ENCODE assay signal across 8 cellular contexts in the genomic region with DNA sequence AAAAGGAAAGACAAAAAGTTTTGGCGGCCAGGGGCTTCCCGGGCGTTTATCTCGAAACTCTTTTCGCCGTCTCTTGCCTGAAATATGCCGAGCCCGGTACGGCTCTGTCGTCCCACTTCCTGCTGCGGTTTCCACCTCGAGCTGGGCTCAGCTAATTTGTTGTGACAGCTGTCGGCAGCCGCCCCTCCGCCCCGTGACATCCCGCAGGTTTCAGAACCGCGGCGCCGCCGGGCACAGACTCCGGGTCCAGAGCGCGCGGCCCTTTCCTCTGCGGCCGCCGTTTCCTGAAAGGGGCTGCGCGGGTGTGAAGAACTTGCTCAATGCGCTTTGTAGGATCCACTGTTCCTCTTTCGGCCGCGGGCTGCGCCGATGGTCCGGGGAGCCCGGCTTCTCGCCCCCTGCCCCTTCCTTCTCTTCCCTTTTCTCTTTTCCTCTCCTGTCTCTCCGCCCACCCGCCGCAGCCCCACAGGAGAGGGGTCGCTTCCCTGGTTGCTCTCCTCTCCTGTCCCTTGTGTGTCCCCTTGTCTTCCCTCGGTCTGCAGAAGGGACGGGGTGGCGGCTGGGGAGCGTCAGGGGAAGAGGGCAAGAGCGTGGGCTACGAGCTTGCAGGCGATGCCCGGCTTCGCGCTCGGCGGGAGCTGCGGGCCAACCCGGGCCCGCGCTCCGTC. TPM values are rescaled to one million over a fixed set of nuclear protein-coding genes. Genes with fewer than 3 reads are reported as not detected.
DNase-seq lines count a peak whose midpoint lies in the region; ATAC-seq and TF ChIP-seq lines count a peak whose summit lies in the region.

No MANE protein-coding gene starts in this region.

- CTCF ChIA-PET in OCI-LY7 (lab: Charles Lee; ENCODE audit: unreplicated experiment), result no interaction called here

- peak overlapping the region; percentile 76 for H3K4me2 ChIP-seq in OCI-LY7 (ENCODE audit: low read length)

- 1% methylated on average over 34 of the region's 61 CpGs for WGBS in esophagus muscularis mucosa

- no peak for TF ChIP-seq POLR2A in esophagus muscularis mucosa (IDR thresholded peaks at IDR 0.05; ENCODE audit: low read depth)

- H3K4me1 Mint-ChIP-seq in natural killer cell treated with Interleukin-12 subunit alpha and Interleukin-12 subunit beta and Interleukin-15 and Interleukin-18, amount 100 ng/mL, for 72 hours (ENCODE audit: low read depth in 2 of 2), result peaks cover 48 to 56% of the 10 kb centered on the region in 2 donors
- peaks cover 63% of the 10 kb centered on the region for H3K4me1 Mint-ChIP-seq in stimulated activated naive CD8-positive, alpha-beta T cell treated with anti-CD3 and anti-CD28 coated beads, Interleukin-15, amount 100 ng/mL, for 72 hours

- H3K36me3 ChIP-seq in OCI-LY7 (ENCODE audit: insufficient read depth, low read length) (no peaks in the 10 kb centered on the region), esophagus muscularis mucosa (peaks cover 0 to 6% (median 3%) of the 10 kb centered on the region in 4 donors)

- H3K9me3 Mint-ChIP-seq in natural killer cell treated with Interleukin-12 subunit alpha and Interleukin-12 subunit beta and Interleukin-15 and Interleukin-18, amount 100 ng/mL, for 72 hours, result no peaks in the 10 kb centered on the region
- no peaks in the 10 kb centered on the region for H3K9me3 Mint-ChIP-seq in stimulated activated naive CD8-positive, alpha-beta T cell treated with anti-CD3 and anti-CD28 coated beads, Interleukin-15, amount 100 ng/mL, for 72 hours

- H3K27me3 ChIP-seq in esophagus muscularis mucosa, result no peaks in the 10 kb centered on the region

- H3K9me3 ChIP-seq in OCI-LY7 (ENCODE audit: low read length), result no peaks in the 10 kb centered on the region
- no peaks in the 10 kb centered on the region for H3K9me3 ChIP-seq in esophagus muscularis mucosa

- H3K27me3 Mint-ChIP-seq in natural killer cell treated with Interleukin-12 subunit alpha and Interleukin-12 subunit beta and Interleukin-15 and Interleukin-18, amount 100 ng/mL, for 72 hours, result no peaks in the 10 kb centered on the region
- H3K27me3 Mint-ChIP-seq in stimulated activated naive CD8-positive, alpha-beta T cell treated with anti-CD3 and anti-CD28 coated beads, Interleukin-15, amount 100 ng/mL, for 72 hours, result no peaks in the 10 kb centered on the region

- H3K27ac ChIP-seq in OCI-LY7 (ENCODE audit: low read depth, low read length, poor library complexity, severe bottlenecking) (no peak overlapping the region), esophagus muscularis mucosa (replicated peaks in 1 of 4) (peak overlapping the region; percentile 97 to 100 (median 99))

- TF ChIP-seq CTCF in OCI-LY7 (conservative IDR thresholded peaks at IDR 0.05; ENCODE audit: low read length) (no peak), esophagus muscularis mucosa (IDR thresholded peaks at IDR 0.05) (no peak)

- DNase-seq in NCI-H82 (lab: John Stamatoyannopoulos, UW) (peak; percentile 39), NCI-H82 treated with DMSO at 0.1 percent for 48 hours (lab: John Stamatoyannopoulos, UW; ENCODE audit: unreplicated experiment) (no peak), OCI-LY7 (ENCODE audit: low spot score) (peak; percentile 74), activated T-cell treated with anti-CD3 and anti-CD28 coated beads for 48 hours (ENCODE audit: low read depth) (peak; percentile 79), esophagus muscularis mucosa (ENCODE audit: extremely low spot score) (no peak)
- peak; percentile 99 for DNase-seq in natural killer cell treated with Interleukin-12 subunit alpha and Interleukin-12 subunit beta and Interleukin-15 and Interleukin-18, amount 100 ng/mL, for 72 hours (ENCODE audit: low spot score)
- DNase-seq in stimulated activated naive CD8-positive, alpha-beta T cell treated with anti-CD3 and anti-CD28 coated beads, Interleukin-15, amount 100 ng/mL, for 72 hours, result peak; percentile 87 to 95

- peak overlapping the region; percentile 85 for H3K4me3 Mint-ChIP-seq in natural killer cell treated with Interleukin-12 subunit alpha and Interleukin-12 subunit beta and Interleukin-15 and Interleukin-18, amount 100 ng/mL, for 72 hours
- H3K4me3 Mint-ChIP-seq in stimulated activated naive CD8-positive, alpha-beta T cell treated with anti-CD3 and anti-CD28 coated beads, Interleukin-15, amount 100 ng/mL, for 72 hours, result peak overlapping the region; percentile 88 to 96

- no peaks in the 10 kb centered on the region for H3K36me3 Mint-ChIP-seq in natural killer cell treated with Interleukin-12 subunit alpha and Interleukin-12 subunit beta and Interleukin-15 and Interleukin-18, amount 100 ng/mL, for 72 hours

- H3K4me1 ChIP-seq in OCI-LY7 (ENCODE audit: insufficient read depth, low read length, poor library complexity, severe bottlenecking) (peaks cover 13% of the 10 kb centered on the region), esophagus muscularis mucosa (peaks cover 74 to 92% (median 91%) of the 10 kb centered on the region in 4 donors)

- H3K27ac Mint-ChIP-seq in natural killer cell treated with Interleukin-12 subunit alpha and Interleukin-12 subunit beta and Interleukin-15 and Interleukin-18, amount 100 ng/mL, for 72 hours, result peak overlapping the region; percentile 72 to 88
- H3K27ac Mint-ChIP-seq in stimulated activated naive CD8-positive, alpha-beta T cell treated with anti-CD3 and anti-CD28 coated beads, Interleukin-15, amount 100 ng/mL, for 72 hours, result peak overlapping the region; percentile 87 to 100

- H4K20me1 ChIP-seq in OCI-LY7 (ENCODE audit: insufficient read depth, low read length), result peaks cover 6% of the 10 kb centered on the region; the same call in 1 of the 2 replicates

- TF ChIP-seq EP300 in esophagus muscularis mucosa (IDR thresholded peaks at IDR 0.05), result no peak

- no TSS peak for BruUV-seq in OCI-LY7 (replicated peaks; lab: Mats Ljungman, UMichigan)

- H3K9me2 ChIP-seq in OCI-LY7 (ENCODE audit: insufficient read depth, low read length), result no peaks in the 10 kb centered on the region

- no peaks in the 10 kb centered on the region for H3K79me2 ChIP-seq in OCI-LY7 (ENCODE audit: insufficient read depth, low read depth, low read length)

- intact Hi-C loops in OCI-LY7 (cut with micrococcal nuclease; ENCODE audit: unreplicated experiment), result loop anchor here (2.0 kb wide), 1 partner anchor 204 kb away; the partner anchor contains the start of gene LMAN2L
- intact Hi-C loops in esophagus muscularis mucosa (cut with DNase I), result no loop called here

- H3K4me3 ChIP-seq in OCI-LY7 (ENCODE audit: low read depth, low read length, poor library complexity, severe bottlenecking), result peak overlapping the region; percentile 76
- H3K4me3 ChIP-seq in esophagus muscularis mucosa, result peak overlapping the region; percentile 80 to 98 (median 92)

- ATAC-seq in HG03064 (IDR thresholded peaks at IDR 0.05; ENCODE audit: low read depth, unreplicated experiment), result peak; percentile 44
- ATAC-seq in natural killer cell treated with Interleukin-12 subunit alpha and Interleukin-12 subunit beta and Interleukin-15 and Interleukin-18, amount 100 ng/mL, for 72 hours, result peak; percentile 79 to 87
- peak; percentile 68 for ATAC-seq in stimulated activated naive CD8-positive, alpha-beta T cell treated with anti-CD3 and anti-CD28 coated beads, Interleukin-15, amount 100 ng/mL, for 72 hours

- POLR2A ChIA-PET in OCI-LY7 (lab: Charles Lee), result no interaction called here

- H2AFZ ChIP-seq in OCI-LY7 (ENCODE audit: low read length), result peak overlapping the region; percentile 51; the same call in 1 of the 2 replicates

RNA-seq across cellular contexts. Expression of gene ARID5A, which starts 0.6 kb away (rescaled TPM):
- 4.4 and 6.0 TPM in 2 replicates for total RNA-seq in OCI-LY7 (2014; rRNA removed; shearing (Covaris generic))
- total RNA-seq in OCI-LY7 (2022) (5.7 and 6.0 TPM in 2 replicates), esophagus muscularis mucosa (100 to 1,000 TPM in 1 of 4 donors, 10 to 100 TPM in 3; 26.2 to 238 (median 70.7) TPM)
- total RNA-seq in natural killer cell treated with Interleukin-12 subunit alpha and Interleukin-12 subunit beta and Interleukin-15 and Interleukin-18, amount 100 ng/mL, for 72 hours, result 100 to 1,000 TPM in 1 of 2 donors, 10 to 100 TPM in 1; 81.4 to 115 TPM

RNA-seq across cellular contexts. Expression of gene NEURL3, which starts 32.0 kb away (rescaled TPM):
- not detected in 2 replicates for total RNA-seq in OCI-LY7 (2014; rRNA removed; shearing (Covaris generic))
- not detected in 2 replicates for total RNA-seq in OCI-LY7 (2022)
- total RNA-seq in esophagus muscularis mucosa, result not detected
- total RNA-seq in natural killer cell treated with Interleukin-12 subunit alpha and Interleukin-12 subunit beta and Interleukin-15 and Interleukin-18, amount 100 ng/mL, for 72 hours, result under 1 TPM in 1 of 2 donors, not detected in 1; 0.64 TPM

Comparison
In these comparisons a context has a peak if more than half of its experiments do, and no peak if none do; other contexts are left out.
1. DNase-seq: peak in NCI-H82 (single experiment), OCI-LY7 (single experiment), activated T-cell treated with anti-CD3 and anti-CD28 coated beads for 48 hours (single experiment), natural killer cell treated with Interleukin-12 subunit alpha and Interleukin-12 subunit beta and Interleukin-15 and Interleukin-18, amount 100 ng/mL, for 72 hours (single experiment) and stimulated activated naive CD8-positive, alpha-beta T cell treated with anti-CD3 and anti-CD28 coated beads, Interleukin-15, amount 100 ng/mL, for 72 hours (2 of 2); none in NCI-H82 treated with DMSO at 0.1 percent for 48 hours (single experiment) and esophagus muscularis mucosa (single experiment).
2. Peak in every context shown above with its lines, with median percentiles within 50 percentile points of each other: ATAC-seq.